Comparison of ENCODE assay signal across 13 cellular contexts in the genomic region with DNA sequence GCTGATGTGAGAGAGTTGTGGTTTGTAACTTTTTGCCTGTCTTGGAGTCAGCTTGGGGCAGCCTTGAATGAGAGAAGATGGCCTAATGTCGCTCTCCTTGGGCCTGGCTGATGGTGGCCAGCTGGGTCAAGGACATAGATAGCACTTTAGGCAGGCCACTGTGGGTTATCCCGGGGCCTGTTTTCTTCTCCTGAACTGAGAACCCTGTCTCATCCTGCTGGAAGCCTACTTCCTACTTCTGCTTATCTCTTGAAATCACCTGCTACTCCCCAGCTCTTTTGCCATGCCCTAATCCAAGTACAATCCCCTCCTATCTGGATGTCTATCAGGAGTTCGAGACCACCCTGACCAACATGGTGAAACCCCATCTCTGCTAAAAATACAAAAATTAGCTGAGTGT.
"Had no signal": no experiment of that assay in that cellular context is flagged by ENCODE, and none has a peak within 500 bp of the region (broad histone marks: within the 10 kb centered on the region; RNA-seq: fewer than 3 reads in every experiment).

No MANE protein-coding gene starts in this region.

- H3K27me3 ChIP-seq: hepatocyte, left lung, pancreas had no signal

- H3K4me3 ChIP-seq: hepatocyte, left lung, pancreas, spleen, thoracic aorta had no signal

- H3K4me2 ChIP-seq: hepatocyte had no signal

- H2AFZ ChIP-seq: hepatocyte had no signal

- H3K4me3 Mint-ChIP-seq: activated naive CD8-positive, alpha-beta T cell had no signal

- ATAC-seq: left lung, pancreas, sciatic nerve, T-cell had no signal

- DNase-seq: activated CD4-positive, alpha-beta T cell treated with anti-CD3 and anti-CD28 coated beads for 1 hour; amniotic stem cell; islet precursor cell; left lung; mammary epithelial cell; pancreas; spleen; T-cell had no signal

- H3K27me3 Mint-ChIP-seq: activated naive CD8-positive, alpha-beta T cell had no signal

- H3K36me3 Mint-ChIP-seq: T-cell had no signal

- H3K9me3 ChIP-seq: left lung, pancreas, spleen, thoracic aorta had no signal

- H3K36me3 ChIP-seq: left lung, pancreas, spleen, thoracic aorta had no signal

- H3K4me1 ChIP-seq: left lung, pancreas had no signal

- H3K27ac ChIP-seq: hepatocyte, left lung, pancreas, thoracic aorta, VCaP had no signal

- H3K79me2 ChIP-seq: hepatocyte had no signal

- H3K27ac Mint-ChIP-seq: activated naive CD8-positive, alpha-beta T cell had no signal

- H3K9me3 Mint-ChIP-seq: T-cell had no signal
